18 cellular contexts compared by ENCODE assay signal in the genomic region with DNA sequence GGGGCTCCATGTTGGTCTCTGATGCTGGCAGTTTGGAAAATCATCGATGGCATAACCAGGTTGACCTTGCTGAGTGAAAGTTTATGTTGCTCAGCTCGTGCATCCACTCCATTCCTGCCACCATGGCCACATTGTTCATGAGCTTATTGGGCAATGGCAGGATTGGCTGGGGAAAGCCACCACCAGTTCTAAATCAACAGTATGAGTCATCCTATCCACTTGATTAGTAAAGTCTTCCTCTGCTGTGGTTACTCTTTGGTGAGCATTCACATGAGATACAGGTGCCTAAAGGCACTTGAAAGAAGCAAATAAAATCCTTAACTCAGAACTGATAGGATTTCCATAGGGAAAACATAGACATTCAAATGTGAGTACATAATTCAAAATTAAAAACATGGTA.
DNase-seq lines count a peak whose midpoint lies in the region; ATAC-seq and TF ChIP-seq lines count a peak whose summit lies in the region.
"Had no signal": no experiment of that assay in that cellular context is flagged by ENCODE, and none has a peak within 500 bp of the region (broad histone marks: within the 10 kb centered on the region; RNA-seq: fewer than 3 reads in every experiment).

No MANE protein-coding gene starts in this region.

- BruUV-seq in PC-3 (replicated peaks; lab: Mats Ljungman, UMichigan), result no TSS peak

- POLR2A ChIA-PET in HEK293 (lab: Yijun Ruan, JAX), result no interaction called here
- POLR2A ChIA-PET in PC-3 (lab: Charles Lee; ENCODE audit: unreplicated experiment), result no interaction called here
- POLR2A ChIA-PET in SK-N-SH (lab: Yijun Ruan, JAX), result no interaction called here

- no peak for TF ChIP-seq RAD21 in SK-N-SH (IDR thresholded peaks at IDR 0.05; ENCODE audit: low read length)

- no peaks in the 10 kb centered on the region for H3K9me2 ChIP-seq in PC-3 (replicated peaks; ENCODE audit: low read length)
- no peaks in the 10 kb centered on the region for H3K9me2 ChIP-seq in SK-N-SH

- no peak overlapping the region for H2AFZ ChIP-seq in PC-3 (ENCODE audit: low read length)
- H2AFZ ChIP-seq in SK-N-SH (ENCODE audit: low read depth), result no peak overlapping the region

- no peak overlapping the region for H3K4me2 ChIP-seq in PC-3 (ENCODE audit: low read length)
- no peak overlapping the region for H3K4me2 ChIP-seq in SK-N-SH
- H3K4me2 ChIP-seq: BLaER1 had no signal

- H3K27ac ChIP-seq in HEK293 (ENCODE audit: extremely low read depth, low read depth, low read length), result no peak overlapping the region
- H3K27ac ChIP-seq in PC-3 (ENCODE audit: low read length), result no peak overlapping the region
- no peak overlapping the region for H3K27ac ChIP-seq in SK-N-SH (ENCODE audit: low read depth in 2 of 2, low read length in 1 of 2)
- H3K27ac ChIP-seq: BLaER1, gastrocnemius medialis had no signal

- H3K27me3 ChIP-seq in PC-3 (ENCODE audit: low read length) (no peaks in the 10 kb centered on the region), SK-N-SH (ENCODE audit: insufficient read depth) (no peaks in the 10 kb centered on the region)
- H3K27me3 ChIP-seq: BLaER1, gastrocnemius medialis had no signal

- no peak for TF ChIP-seq EP300 in SK-N-SH (IDR thresholded peaks at IDR 0.05; ENCODE audit: borderline replicate concordance in 1 of 2, low read depth in 1 of 2, low read length in 1 of 2)

- no peak for TF ChIP-seq CTCF in HEK293 (tag by site-specific recombination; IDR thresholded peaks at IDR 0.05)
- TF ChIP-seq CTCF in PC-3 (conservative IDR thresholded peaks at IDR 0.05; ENCODE audit: low read depth, low read length), result no peak
- no peak for TF ChIP-seq CTCF in SK-N-SH (IDR thresholded peaks at IDR 0.05)

- H3F3A ChIP-seq in PC-3 (ENCODE audit: low read length, unreplicated experiment) (no peaks in the 10 kb centered on the region), SK-N-SH (replicated peaks; ENCODE audit: insufficient read depth) (no peaks in the 10 kb centered on the region)

- CTCF ChIA-PET in HEK293 (lab: Yijun Ruan, JAX) (interaction anchor here (1.2 kb wide), 1 partner anchor 9 kb away, joined by 3 read pairs; no protein-coding TSS in a partner anchor), PC-3 (lab: Charles Lee) (no interaction called here), SK-N-SH (lab: Yijun Ruan, JAX) (no interaction called here)

- H3K36me3 ChIP-seq in HEK293 (ENCODE audit: control insufficient read depth in 2 of 2, insufficient read depth in 1 of 2, low read length in 2 of 2) (no peaks in the 10 kb centered on the region), PC-3 (ENCODE audit: low read depth, low read length) (no peaks in the 10 kb centered on the region), SK-N-SH (replicated peaks in 1 of 2; ENCODE audit: control insufficient read depth in 1 of 2, insufficient read depth in 2 of 2, low read length in 1 of 2) (no peaks in the 10 kb centered on the region)
- H3K36me3 ChIP-seq: BLaER1, gastrocnemius medialis had no signal

- no peaks in the 10 kb centered on the region for H3K79me2 ChIP-seq in PC-3 (ENCODE audit: low read length)
- H3K79me2 ChIP-seq in SK-N-SH (ENCODE audit: insufficient read depth), result no peaks in the 10 kb centered on the region

- peaks cover 12% of the 10 kb centered on the region for H3K4me1 ChIP-seq in HEK293 (ENCODE audit: control insufficient read depth, insufficient read depth, low read length)
- H3K4me1 ChIP-seq in PC-3 (ENCODE audit: insufficient read depth, low read length), result peaks cover 4% of the 10 kb centered on the region; the same call in 1 of the 2 replicates
- H3K4me1 ChIP-seq in SK-N-SH (ENCODE audit: control insufficient read depth in 1 of 2, insufficient read depth in 2 of 2, low read depth in 1 of 2, low read length in 1 of 2), result no peaks in the 10 kb centered on the region
- H3K4me1 ChIP-seq: BLaER1, gastrocnemius medialis had no signal

- intact Hi-C loops in PC-3 (cut with micrococcal nuclease), result loop anchor here (2.0 to 10.0 kb wide), 3 partner anchors 53 to 1105 kb away; no protein-coding TSS in a partner anchor

- no peaks in the 10 kb centered on the region for H4K20me1 ChIP-seq in PC-3 (ENCODE audit: low read length)
- H4K20me1 ChIP-seq in SK-N-SH (ENCODE audit: insufficient read depth), result no peaks in the 10 kb centered on the region
- H4K20me1 ChIP-seq: BLaER1 had no signal

- ATAC-seq in GM18499 (IDR thresholded peaks at IDR 0.05; ENCODE audit: insufficient read depth, unreplicated experiment) (peak; percentile 48), PC-3 (peak; percentile 42), HG02981 (IDR thresholded peaks at IDR 0.05; ENCODE audit: unreplicated experiment) (no peak), GM21825 (IDR thresholded peaks at IDR 0.05; ENCODE audit: unreplicated experiment) (no peak)
- ATAC-seq: gastrocnemius medialis; HCT116; sciatic nerve; stimulated activated effector memory CD8-positive, alpha-beta T cell treated with anti-CD3 and anti-CD28 coated beads, Interleukin-12 subunit alpha, Interleukin-12 subunit beta, amount 100 ng/mL, for 72 hours had no signal

- H3K9me3 ChIP-seq in HEK293 (ENCODE audit: control insufficient read depth, insufficient read depth, low read depth, low read length) (no peaks in the 10 kb centered on the region), PC-3 (ENCODE audit: low read length) (no peaks in the 10 kb centered on the region), SK-N-SH (no peaks in the 10 kb centered on the region)
- H3K9me3 ChIP-seq: BLaER1, gastrocnemius medialis had no signal

- H3K4me3 ChIP-seq in HEK293 (ENCODE audit: low read depth, low read length) (no peak overlapping the region), PC-3 (ENCODE audit: low read length) (no peak overlapping the region), SK-N-SH (ENCODE audit: low read depth in 2 of 2, low read length in 1 of 2) (no peak overlapping the region)
- H3K4me3 ChIP-seq: BLaER1, gastrocnemius medialis had no signal

- H3K9ac ChIP-seq in PC-3 (ENCODE audit: low read length) (no peak overlapping the region), SK-N-SH (no peak overlapping the region)
- H3K9ac ChIP-seq: BLaER1 had no signal

- DNase-seq in PC-3, result peak; percentile 66
- DNase-seq in glomerular visceral epithelial cell (ENCODE audit: extremely low spot score), result peak; percentile 29
- DNase-seq in DMS 273 treated with DMSO at 0.1 percent for 48 hours (lab: John Stamatoyannopoulos, UW), result no peak
- no peak for DNase-seq in SK-N-SH
- DNase-seq: activated CD4-positive, alpha-beta memory T cell treated with anti-CD3 and anti-CD28 coated beads for 36 hours; gastrocnemius medialis; immature natural killer cell; NCI-H1436; NCI-H345; nucleus accumbens had no signal

- WGBS in SK-N-SH (ENCODE audit: low lambda C conversion rate), result 6% methylated on average over 2 of the region's 2 CpGs

TF ChIP-seq in HEK293, 187 proteins besides CTCF, POLR2A, EP300 and RAD21:
- TF ChIP-seq ZNF747 (tag by site-specific recombination; IDR thresholded peaks at IDR 0.05) (no peak), TRIM28 (IDR thresholded peaks at IDR 0.05; ENCODE audit: borderline replicate concordance, low read length) (no peak), ZNF501 (tag by site-specific recombination; IDR thresholded peaks at IDR 0.05) (no peak), SCRT2 (tag by site-specific recombination; IDR thresholded peaks at IDR 0.05) (peak; percentile 61; the same call in 1 of the 2 replicates), SP2 (tag by site-specific recombination; IDR thresholded peaks at IDR 0.05) (no peak)

TF ChIP-seq in SK-N-SH, 30 proteins besides CTCF, POLR2A, EP300 and RAD21 (continues in another document):
- TF ChIP-seq YY1 (IDR thresholded peaks at IDR 0.05; ENCODE audit: low read depth), result no peak
- TF ChIP-seq ELF1 (IDR thresholded peaks at IDR 0.05), result no peak
- TF ChIP-seq, protein P1, sequence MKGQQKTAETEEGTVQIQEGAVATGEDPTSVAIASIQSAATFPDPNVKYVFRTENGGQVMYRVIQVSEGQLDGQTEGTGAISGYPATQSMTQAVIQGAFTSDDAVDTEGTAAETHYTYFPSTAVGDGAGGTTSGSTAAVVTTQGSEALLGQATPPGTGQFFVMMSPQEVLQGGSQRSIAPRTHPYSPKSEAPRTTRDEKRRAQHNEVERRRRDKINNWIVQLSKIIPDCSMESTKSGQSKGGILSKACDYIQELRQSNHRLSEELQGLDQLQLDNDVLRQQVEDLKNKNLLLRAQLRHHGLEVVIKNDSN (IDR thresholded peaks at IDR 0.05; ENCODE audit: borderline replicate concordance, low read depth), result no peak
- TF ChIP-seq TEAD4 (IDR thresholded peaks at IDR 0.05; ENCODE audit: borderline replicate concordance, insufficient read depth), result no peak
- no peak for TF ChIP-seq GABPA (IDR thresholded peaks at IDR 0.05; ENCODE audit: low read depth)
- no peak for TF ChIP-seq MAX (IDR thresholded peaks at IDR 0.05; ENCODE audit: low read depth)
- TF ChIP-seq JUND (IDR thresholded peaks at IDR 0.05), result no peak
- no peak for TF ChIP-seq TAF1 (IDR thresholded peaks at IDR 0.05; ENCODE audit: borderline replicate concordance, low read depth, low read length)
- no peak for TF ChIP-seq RCOR1 (IDR thresholded peaks at IDR 0.05; ENCODE audit: low read length)
- no peak for TF ChIP-seq RFX5 (IDR thresholded peaks at IDR 0.05; ENCODE audit: low read length)

Comparison
In these comparisons a context has a peak if more than half of its experiments do, and no peak if none do; other contexts are left out.
1. ATAC-seq: peak in GM18499 (single experiment) and PC-3 (single experiment); none in HG02981 (single experiment) and GM21825 (single experiment).
2. DNase-seq: peak in PC-3 (single experiment) and glomerular visceral epithelial cell (single experiment); none in DMS 273 treated with DMSO at 0.1 percent for 48 hours (single experiment) and SK-N-SH (single experiment).